In the genomic region with DNA sequence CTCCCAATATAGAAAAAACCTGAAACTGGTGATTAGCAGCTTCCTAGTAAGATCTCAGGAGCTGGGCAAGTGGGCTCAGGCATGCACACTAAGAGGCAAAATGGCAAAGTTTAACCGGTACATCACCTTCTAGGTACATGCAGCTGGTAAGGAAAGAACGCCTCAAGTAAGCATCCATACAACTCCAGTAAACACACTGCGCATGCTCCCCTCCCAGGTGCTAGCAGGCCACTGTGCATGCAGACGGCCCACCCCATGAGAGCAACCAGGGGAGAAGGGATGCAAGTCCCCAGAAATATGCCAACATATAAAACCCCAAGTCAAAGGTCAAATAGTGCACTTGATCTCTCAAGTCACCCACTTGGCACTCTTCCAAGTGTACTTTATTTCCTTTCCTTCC, we compare ENCODE assay signal across 9 cellular contexts.
"Had no signal": no experiment of that assay in that cellular context is flagged by ENCODE, and none has a peak within 500 bp of the region (broad histone marks: within the 10 kb centered on the region; RNA-seq: fewer than 3 reads in every experiment).

No MANE protein-coding gene starts in this region.

- H2AFZ ChIP-seq: GM23248 had no signal

- H3K9me3 Mint-ChIP-seq: H9 had no signal

- DNase-seq: GM23248, GOT3, H9, HCEC 1CT, IMR-90, KBM-7 had no signal

- H3K9ac ChIP-seq: GM23248, KMS-11 had no signal

- H3K4me3 ChIP-seq: GM23248 had no signal

- H3K4me3 Mint-ChIP-seq: H9 had no signal

- FAIRE-seq: H54, HTR-8/SVneo had no signal

- H3K27ac ChIP-seq: GM23248, KMS-11 had no signal

- H3K4me2 ChIP-seq: KMS-11 had no signal
